Comparison of ENCODE assay signal across 12 cellular contexts in genomic region chr15:75195122-75195765, GRCh38. TPM values are rescaled to one million over a fixed set of nuclear protein-coding genes. Genes with fewer than 3 reads are reported as not detected.
DNase-seq lines count a peak whose midpoint lies in the region; ATAC-seq and TF ChIP-seq lines count a peak whose summit lies in the region.
"Had no signal": no experiment of that assay in that cellular context is flagged by ENCODE, and none has a peak within 500 bp of the region (broad histone marks: within the 10 kb centered on the region; RNA-seq: fewer than 3 reads in every experiment).

No MANE protein-coding gene starts in this region.

- 11 to 15% (median 12%) methylated on average over 11 to 13 of the region's 13 CpGs for WGBS in ovary, 3 donors

- TF ChIP-seq POLR2A in ovary (IDR thresholded peaks at IDR 0.05) (no peak), erythroblast (IDR thresholded peaks at IDR 0.05; ENCODE audit: low read length) (no peak)

- no peak for TF ChIP-seq CTCF in ovary (IDR thresholded peaks at IDR 0.05)

- H3K9me3 Mint-ChIP-seq in T-cell: no peaks in the 10 kb centered on the region

- H3K4me3 ChIP-seq in ovary: no peak overlapping the region
- H3K4me3 ChIP-seq: SK-N-MC had no signal

- H3K4me1 ChIP-seq in ovary (ENCODE audit: insufficient read depth): peaks cover 9% of the 10 kb centered on the region

- in situ Hi-C loops in G401 (cut with HindIII; ENCODE audit: low sequenced_read_pairs): no loop called here

- TF ChIP-seq EP300 in ovary (IDR thresholded peaks at IDR 0.05): no peak

- DNase-seq in G401 (ENCODE audit: low spot score): peak; percentile 81
- peak; percentile 75 for DNase-seq in NCI-H2171 treated with DMSO at 0.1 percent for 48 hours (lab: John Stamatoyannopoulos, UW)
- peak; percentile 79 for DNase-seq in ecto neural progenitor cell (ENCODE audit: low spot score)
- DNase-seq in ovary: peak in 4 of 5 donors; percentile 69 to 82 (median 76)
- no peak for DNase-seq in erythroblast (lab: John Stamatoyannopoulos, UW)
- DNase-seq in T-cell: no peak
- DNase-seq: activated T-cell treated with anti-CD3 and anti-CD28 coated beads, Interleukin-2, amount 50 U/mL, for 48 hours had no signal

- no peaks in the 10 kb centered on the region for H3K36me3 ChIP-seq in ovary

- CTCF ChIA-PET in T-cell (lab: Charles Lee): no interaction called here

- no peaks in the 10 kb centered on the region for H3K36me3 Mint-ChIP-seq in T-cell

- peaks cover 9 to 10% (median 9%) of the 10 kb centered on the region in 3 donors for H3K4me1 Mint-ChIP-seq in T-cell

- peaks cover 9 to 11% of the 10 kb centered on the region in 2 donors for H3K27me3 Mint-ChIP-seq in T-cell

- peak overlapping the region in 1 of 2 donors; percentile 53 for H3K27ac ChIP-seq in ovary
- H3K27ac ChIP-seq: KMS-11, SK-N-MC had no signal

- H3K4me3 Mint-ChIP-seq in T-cell: no peak overlapping the region

- H3K9me3 ChIP-seq in ovary: no peaks in the 10 kb centered on the region

- POLR2A ChIA-PET in T-cell (lab: Charles Lee): no interaction called here

- ATAC-seq in HG03378 (IDR thresholded peaks at IDR 0.05; ENCODE audit: unreplicated experiment) (no peak), GM19328 (IDR thresholded peaks at IDR 0.05; ENCODE audit: unreplicated experiment) (no peak), T-cell (replicated peaks in 1 of 4) (no peak)
- ATAC-seq: left lobe of liver had no signal

- no peaks in the 10 kb centered on the region for H3K27me3 ChIP-seq in ovary

- H3K27ac Mint-ChIP-seq in T-cell: no peak overlapping the region

- intact Hi-C loops in ovary (cut with DNase I): no loop called here

RNA-seq across cellular contexts. Expression of gene C15orf39, which starts 6.4 kb away (rescaled TPM):
- total RNA-seq in G401 (2014; rRNA removed; shearing (Covaris generic)): 4.0 and 11.3 TPM in 2 replicates
- total RNA-seq in ovary (10 to 100 TPM; 16.8 to 66.1 (median 46.4) TPM), T-cell (10 to 100 TPM; 25.2 to 40.3 (median 37.8) TPM)
- polyA plus RNA-seq in ovary: 10 to 100 TPM in 1 of 2 donors, 1 to 10 TPM in 1; 4.8 to 19.5 TPM

Comparison
In these comparisons a context has a peak if more than half of its experiments do, and no peak if none do; other contexts are left out.
1. DNase-seq: peak in G401 (single experiment), NCI-H2171 treated with DMSO at 0.1 percent for 48 hours (single experiment), ecto neural progenitor cell (single experiment) and ovary (4 of 5); none in erythroblast (0 of 2) and T-cell (0 of 34).